26 cellular contexts compared by ENCODE assay signal in the genomic region with DNA sequence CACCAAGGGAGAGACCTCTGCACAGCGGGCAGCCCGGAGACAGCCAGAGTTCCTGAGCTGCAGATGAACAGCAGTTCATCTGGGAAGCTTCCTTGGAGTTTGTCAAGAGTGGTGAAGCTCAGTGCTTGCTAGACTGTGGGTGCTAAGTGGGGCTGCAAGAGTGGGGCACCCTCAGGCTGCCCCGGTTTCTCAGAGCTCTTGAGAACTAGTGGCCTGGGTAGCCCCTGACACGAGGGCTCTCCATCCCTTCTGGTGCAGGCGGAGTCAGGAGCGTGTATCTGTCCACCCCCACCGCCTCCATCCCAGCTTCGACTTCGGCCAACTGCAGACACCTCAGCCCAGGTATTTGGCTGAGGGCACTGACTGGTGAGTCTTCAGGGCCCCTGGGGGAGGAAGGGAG.
"Had no signal": no experiment of that assay in that cellular context is flagged by ENCODE, and none has a peak within 500 bp of the region (broad histone marks: within the 10 kb centered on the region; RNA-seq: fewer than 3 reads in every experiment).

No MANE protein-coding gene starts in this region.

- ATAC-seq: left cardiac atrium; left lung; lower lobe of right lung; naive thymus-derived CD8-positive, alpha-beta T cell; pancreas; psoas muscle; right lobe of liver; stimulated activated naive B cell treated with anti-CD40 and anti-IgM and Interleukin-4, amounts not matched to agents 10 μg/mL and 1 μg/mL and 100 μg/mL, for 72 hours; stimulated activated naive CD8-positive, alpha-beta T cell treated with anti-CD3 and anti-CD28 coated beads, Interleukin-15, Interleukin-2, amounts not matched to agents 100 U/mL and 50 U/mL, for 24 hours had no signal

- H3K36me3 Mint-ChIP-seq: naive thymus-derived CD8-positive, alpha-beta T cell; stimulated activated naive B cell treated with anti-CD40 and anti-IgM and Interleukin-4, amounts not matched to agents 10 μg/mL and 1 μg/mL and 100 μg/mL, for 72 hours had no signal

- H3K4me3 Mint-ChIP-seq: naive thymus-derived CD8-positive, alpha-beta T cell; nephron; neural crest cell; stimulated activated naive B cell treated with anti-CD40 and anti-IgM and Interleukin-4, amounts not matched to agents 10 μg/mL and 1 μg/mL and 100 μg/mL, for 72 hours had no signal

- H3K9me3 Mint-ChIP-seq: naive thymus-derived CD8-positive, alpha-beta T cell; nephron; neural crest cell; stimulated activated naive B cell treated with anti-CD40 and anti-IgM and Interleukin-4, amounts not matched to agents 10 μg/mL and 1 μg/mL and 100 μg/mL, for 72 hours had no signal

- H3K27ac Mint-ChIP-seq: naive thymus-derived CD8-positive, alpha-beta T cell; nephron; stimulated activated naive B cell treated with anti-CD40 and anti-IgM and Interleukin-4, amounts not matched to agents 10 μg/mL and 1 μg/mL and 100 μg/mL, for 72 hours had no signal

- H3K36me3 ChIP-seq: left lung, lower lobe of right lung, pancreas, right lobe of liver, stomach, thyroid gland, transverse colon, upper lobe of left lung had no signal

- H3K4me1 Mint-ChIP-seq: stimulated activated naive B cell treated with anti-CD40 and anti-IgM and Interleukin-4, amounts not matched to agents 10 μg/mL and 1 μg/mL and 100 μg/mL, for 72 hours had no signal

- H3K27me3 ChIP-seq: pancreas, right lobe of liver, testis, thyroid gland, transverse colon, upper lobe of left lung had no signal

- H3K4me3 ChIP-seq: left lung, lower lobe of right lung, pancreas, psoas muscle, right lobe of liver, smooth muscle cell, stomach, testis, thyroid gland, transverse colon, upper lobe of left lung had no signal

- DNase-seq: hippocampal formation; kidney glomerular epithelial cell; left cardiac atrium; left lung; lower lobe of right lung; mammary epithelial cell; mesenchymal stem cell; naive thymus-derived CD8-positive, alpha-beta T cell; nucleus accumbens; pancreas; psoas muscle; right lobe of liver; stimulated activated CD4-positive, alpha-beta T cell treated with anti-CD3 and anti-CD28 coated beads, Interleukin-1b, Interleukin-23, amount 100 ng/mL, for 48 hours; stimulated activated CD4-positive, alpha-beta T cell treated with anti-CD3 and anti-CD28 coated beads, Interleukin-2, amount 100 ng/mL, for 48 hours; stimulated activated CD4-positive, alpha-beta T cell treated with anti-CD3 and anti-CD28 coated beads, Interleukin-4, amount 100 ng/mL, for 4 hours; stimulated activated CD8-positive, alpha-beta memory T cell treated with anti-CD3 and anti-CD28 coated beads, Interleukin-4, amount 100 ng/mL, for 48 hours; stimulated activated naive B cell treated with anti-CD40 and anti-IgM and Interleukin-4, amounts not matched to agents 10 μg/mL and 1 μg/mL and 100 μg/mL, for 72 hours; stimulated activated naive CD8-positive, alpha-beta T cell treated with anti-CD3 and anti-CD28 coated beads, Interleukin-15, Interleukin-2, amounts not matched to agents 100 U/mL and 50 U/mL, for 24 hours; stomach; testis; thyroid gland; transverse colon; upper lobe of left lung had no signal
